In genomic region chr15:83335542-83335941, GRCh38 we compare ENCODE assay signal across 2 cellular contexts. TPM values are rescaled to one million over a fixed set of nuclear protein-coding genes. Genes with fewer than 3 reads are reported as not detected.
"Had no signal": no experiment of that assay in that cellular context is flagged by ENCODE, and none has a peak within 500 bp of the region (broad histone marks: within the 10 kb centered on the region; RNA-seq: fewer than 3 reads in every experiment).

No MANE protein-coding gene starts in this region.

RNA-seq across cellular contexts. Expression of gene BNC1, which starts 51.1 kb away (rescaled TPM):
- total RNA-seq: G401, GM12878 had no signal
